ENCODE assay signal across 9 cellular contexts in genomic region chr17:79852748-79853147, GRCh38. TPM values are rescaled to one million over a fixed set of nuclear protein-coding genes. Genes with fewer than 3 reads are reported as not detected.
A peak's percentile ranks its signal among the peaks of the same experiment; 100 is the strongest.
DNase-seq lines count a peak whose midpoint lies in the region; ATAC-seq, FAIRE-seq and TF ChIP-seq lines count a peak whose summit lies in the region.
"Had no signal": no experiment of that assay in that cellular context is flagged by ENCODE, and none has a peak within 500 bp of the region (broad histone marks: within the 10 kb centered on the region; RNA-seq: fewer than 3 reads in every experiment).

No MANE protein-coding gene starts in this region.

- H3K4me3 ChIP-seq in PC-9, result no peak overlapping the region; the same call in 1 of the 2 replicates
- peak overlapping the region; percentile 19 for H3K4me3 ChIP-seq in effector memory CD4-positive, alpha-beta T cell (ENCODE audit: insufficient read depth, low read depth, low read length, poor library complexity, severe bottlenecking)

- H3K27ac ChIP-seq in PC-9, result peak overlapping the region; percentile 39; the same call in 1 of the 2 replicates
- no peak overlapping the region for H3K27ac ChIP-seq in effector memory CD4-positive, alpha-beta T cell (ENCODE audit: insufficient read depth, low read length, poor library complexity, severe bottlenecking)
- H3K27ac ChIP-seq: dorsolateral prefrontal cortex had no signal

- H3F3A ChIP-seq in PC-9 (ENCODE audit: insufficient read depth, low read depth), result peaks cover 27% of the 10 kb centered on the region; the same call in 1 of the 2 replicates

- FAIRE-seq in frontal cortex (lab: Jason Lieb, UNC), result no peak

- intact Hi-C loops in PC-9 (cut with micrococcal nuclease; ENCODE audit: unreplicated experiment), result loop anchor here (5.0 kb wide), 1 partner anchor 140 kb away; no protein-coding TSS in a partner anchor

- peaks cover 20% of the 10 kb centered on the region for H3K4me1 ChIP-seq in PC-9 (replicated peaks; ENCODE audit: insufficient read depth)
- H3K4me1 ChIP-seq in effector memory CD4-positive, alpha-beta T cell (ENCODE audit: control insufficient read depth, insufficient read depth, low read length, poor library complexity, severe bottlenecking), result no peaks in the 10 kb centered on the region

- H3K4me2 ChIP-seq in PC-9, result peak overlapping the region; percentile 66

- BruUV-seq in PC-9 (replicated peaks; lab: Mats Ljungman, UMichigan), result no TSS peak

- no peaks in the 10 kb centered on the region for H4K20me1 ChIP-seq in PC-9 (ENCODE audit: insufficient read depth)

- no peak for ATAC-seq in GM18909 (IDR thresholded peaks at IDR 0.05; ENCODE audit: poor library complexity, unreplicated experiment)

- no peak for TF ChIP-seq CTCF in GM20000 (IDR thresholded peaks at IDR 0.05; ENCODE audit: extremely low read depth, missing control alignments)
- no peak for TF ChIP-seq CTCF in PC-9 (conservative IDR thresholded peaks at IDR 0.05)

- peak; percentile 63 for DNase-seq in GM20000 (ENCODE audit: low spot score)
- peak; percentile 45 to 73 for DNase-seq in PC-9
- DNase-seq in effector memory CD4-positive, alpha-beta T cell, result no peak
- peak; percentile 66 for DNase-seq in renal cortical epithelial cell (ENCODE audit: low read depth)
- no peak for DNase-seq in frontal cortex (ENCODE audit: low spot score in 2 of 2)
- no peak for DNase-seq in NCI-H510A (lab: John Stamatoyannopoulos, UW)
- DNase-seq: dorsolateral prefrontal cortex; stimulated activated CD4-positive, alpha-beta T cell treated with anti-CD3 and anti-CD28 coated beads, Interleukin-12 subunit alpha, Interleukin-12 subunit beta, amount 100 ng/mL, for 4 hours had no signal

- H3K27me3 ChIP-seq in PC-9 (ENCODE audit: insufficient read depth, low read depth), result no peaks in the 10 kb centered on the region
- H3K27me3 ChIP-seq in effector memory CD4-positive, alpha-beta T cell (replicated peaks; ENCODE audit: control insufficient read depth, insufficient read depth, low read length, poor library complexity, severe bottlenecking), result no peaks in the 10 kb centered on the region

- H3K9me2 ChIP-seq in PC-9 (ENCODE audit: insufficient read depth), result no peaks in the 10 kb centered on the region

- POLR2A ChIA-PET in PC-9 (lab: Charles Lee; ENCODE audit: unreplicated experiment), result no interaction called here

- H3K79me2 ChIP-seq in PC-9 (ENCODE audit: low read depth), result no peaks in the 10 kb centered on the region

- no peaks in the 10 kb centered on the region for H3K36me3 ChIP-seq in PC-9 (ENCODE audit: low read depth)
- H3K36me3 ChIP-seq in effector memory CD4-positive, alpha-beta T cell (ENCODE audit: control insufficient read depth, insufficient read depth, low read length), result no peaks in the 10 kb centered on the region

- CTCF ChIA-PET in PC-9 (lab: Charles Lee), result no interaction called here

- H3K9me3 ChIP-seq in PC-9 (ENCODE audit: insufficient read depth, low read depth), result no peaks in the 10 kb centered on the region
- no peaks in the 10 kb centered on the region for H3K9me3 ChIP-seq in effector memory CD4-positive, alpha-beta T cell (ENCODE audit: control insufficient read depth, low read length)

- 0 out of 2 replicates have a peak overlapping the region, but pooled peaks have one; percentile 67 for H2AFZ ChIP-seq in PC-9

RNA-seq across cellular contexts. Expression of gene CBX4, which starts 13.5 kb away (rescaled TPM):
- total RNA-seq in PC-9 (2021) (32.0 and 33.1 TPM in 2 replicates), renal cortical epithelial cell (5.9 and 9.2 TPM in 2 replicates), frontal cortex (18.3 TPM)

RNA-seq across cellular contexts. Expression of gene CBX8, which starts 55.9 kb away (rescaled TPM):
- total RNA-seq in PC-9 (2021) (14.2 and 15.5 TPM in 2 replicates), renal cortical epithelial cell (6.1 and 7.8 TPM in 2 replicates), frontal cortex (7.7 TPM)

Comparison
In these comparisons a context has a peak if more than half of its experiments do, and no peak if none do; other contexts are left out.
1. DNase-seq: peak in GM20000 (single experiment), PC-9 (2 of 2) and renal cortical epithelial cell (single experiment); none in effector memory CD4-positive, alpha-beta T cell (0 of 3), frontal cortex (0 of 2) and NCI-H510A (single experiment).